Comparison of ENCODE assay signal across 18 cellular contexts in the genomic region with DNA sequence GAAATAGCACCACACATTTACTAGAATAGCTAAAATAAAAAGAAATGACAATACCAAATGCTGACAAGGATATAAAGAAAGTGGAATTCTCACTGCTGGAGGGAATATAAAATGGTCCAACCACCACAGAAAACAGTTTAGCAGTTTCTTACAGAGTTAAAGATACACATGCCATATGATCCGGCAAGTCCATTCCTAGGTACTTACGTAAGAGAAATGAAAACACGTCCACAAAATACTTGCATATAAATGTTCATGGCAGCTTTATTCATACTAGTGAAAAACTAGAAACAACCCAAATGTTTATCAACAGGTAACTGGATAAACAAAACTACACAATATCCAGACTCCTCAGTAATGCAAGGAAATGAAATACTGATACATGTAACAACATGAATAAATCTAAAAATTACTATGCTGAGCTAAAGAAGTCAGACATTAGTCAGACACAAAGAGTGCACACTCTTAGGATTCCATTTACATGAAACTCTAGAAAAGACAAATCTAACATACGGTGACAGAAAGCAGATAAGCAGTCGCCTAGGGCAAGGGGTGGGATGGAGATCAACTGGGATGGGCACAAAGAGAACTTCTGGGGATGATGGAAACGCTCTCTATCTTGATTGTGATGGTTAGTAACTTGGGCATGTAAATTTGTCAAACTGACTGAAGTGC.
"Had no signal": no experiment of that assay in that cellular context is flagged by ENCODE, and none has a peak within 500 bp of the region (broad histone marks: within the 10 kb centered on the region; RNA-seq: fewer than 3 reads in every experiment).

No MANE protein-coding gene starts in this region.

- H3K27me3 ChIP-seq: adrenal gland, esophagus squamous epithelium, heart right ventricle, right atrium auricular region, thyroid gland had no signal

- ATAC-seq: activated T-helper 17 cell treated with anti-CD3 and anti-CD28 coated beads, Interleukin-2, amount 50 U/mL, for 72 hours; heart right ventricle; stimulated activated effector memory CD8-positive, alpha-beta T cell treated with anti-CD3 and anti-CD28 coated beads, Interleukin-12 subunit alpha, Interleukin-12 subunit beta, amount 100 ng/mL, for 72 hours; WTC11 had no signal

- H3K9me3 ChIP-seq: adrenal gland, esophagus squamous epithelium, heart right ventricle, right atrium auricular region, thyroid gland had no signal

- H3K27me3 Mint-ChIP-seq: activated CD4-positive, alpha-beta T cell treated with anti-CD3 and anti-CD28 coated beads, Interleukin-2, amount 10 ng/mL, durations not matched to agents 24 days and 14 days; activated T-helper 17 cell treated with anti-CD3 and anti-CD28 coated beads, Interleukin-2, amount 50 U/mL, for 72 hours; brain; naive B cell had no signal

- H3K36me3 ChIP-seq: adrenal gland, right atrium auricular region, thyroid gland had no signal

- DNase-seq: activated CD4-positive, alpha-beta T cell treated with anti-CD3 and anti-CD28 coated beads, Interleukin-2, amount 10 ng/mL, durations not matched to agents 24 days and 14 days; activated naive CD4-positive, alpha-beta T cell treated with anti-CD3 and anti-CD28 coated beads for 36 hours; activated T-cell treated with anti-CD3 and anti-CD28 coated beads for 4 hours; esophagus squamous epithelium; foreskin melanocyte; heart right ventricle; kidney glomerular epithelial cell; naive B cell; posterior cingulate gyrus; thyroid gland had no signal

- H3K9me3 Mint-ChIP-seq: activated CD4-positive, alpha-beta T cell treated with anti-CD3 and anti-CD28 coated beads, Interleukin-2, amount 10 ng/mL, durations not matched to agents 24 days and 14 days; activated naive CD4-positive, alpha-beta T cell treated with anti-CD3 and anti-CD28 coated beads for 36 hours; activated T-helper 17 cell treated with anti-CD3 and anti-CD28 coated beads, Interleukin-2, amount 50 U/mL, for 72 hours; naive B cell; stimulated activated effector memory CD8-positive, alpha-beta T cell treated with anti-CD3 and anti-CD28 coated beads, Interleukin-12 subunit alpha, Interleukin-12 subunit beta, amount 100 ng/mL, for 72 hours; T-helper 1 cell treated with Interleukin-12 subunit alpha and Interleukin-12 subunit beta and Interleukin-4 antibody, amounts not matched to agents 30 μg/mL and 1 μg/mL, for 36 hours; WTC11 had no signal

- H3K27ac ChIP-seq: adrenal gland, esophagus squamous epithelium, heart right ventricle, right atrium auricular region, thyroid gland had no signal

- H3K27ac Mint-ChIP-seq: activated CD4-positive, alpha-beta T cell treated with anti-CD3 and anti-CD28 coated beads, Interleukin-2, amount 10 ng/mL, durations not matched to agents 24 days and 14 days; activated naive CD4-positive, alpha-beta T cell treated with anti-CD3 and anti-CD28 coated beads for 36 hours; activated T-helper 17 cell treated with anti-CD3 and anti-CD28 coated beads, Interleukin-2, amount 50 U/mL, for 72 hours; naive B cell; stimulated activated effector memory CD8-positive, alpha-beta T cell treated with anti-CD3 and anti-CD28 coated beads, Interleukin-12 subunit alpha, Interleukin-12 subunit beta, amount 100 ng/mL, for 72 hours; T-helper 1 cell treated with Interleukin-12 subunit alpha and Interleukin-12 subunit beta and Interleukin-4 antibody, amounts not matched to agents 30 μg/mL and 1 μg/mL, for 36 hours; WTC11 had no signal

- FAIRE-seq: endometrium had no signal

- H3K4me3 ChIP-seq: adrenal gland, esophagus squamous epithelium, heart right ventricle, right atrium auricular region, thyroid gland had no signal

- H3K36me3 Mint-ChIP-seq: WTC11 had no signal

- H3K4me3 Mint-ChIP-seq: activated CD4-positive, alpha-beta T cell treated with anti-CD3 and anti-CD28 coated beads, Interleukin-2, amount 10 ng/mL, durations not matched to agents 24 days and 14 days; activated naive CD4-positive, alpha-beta T cell treated with anti-CD3 and anti-CD28 coated beads for 36 hours; activated T-helper 17 cell treated with anti-CD3 and anti-CD28 coated beads, Interleukin-2, amount 50 U/mL, for 72 hours; brain; naive B cell; stimulated activated effector memory CD8-positive, alpha-beta T cell treated with anti-CD3 and anti-CD28 coated beads, Interleukin-12 subunit alpha, Interleukin-12 subunit beta, amount 100 ng/mL, for 72 hours; T-helper 1 cell treated with Interleukin-12 subunit alpha and Interleukin-12 subunit beta and Interleukin-4 antibody, amounts not matched to agents 30 μg/mL and 1 μg/mL, for 36 hours; WTC11 had no signal

- H3K4me1 Mint-ChIP-seq: WTC11 had no signal
